Comparison of ENCODE assay signal across 9 cellular contexts in the genomic region with DNA sequence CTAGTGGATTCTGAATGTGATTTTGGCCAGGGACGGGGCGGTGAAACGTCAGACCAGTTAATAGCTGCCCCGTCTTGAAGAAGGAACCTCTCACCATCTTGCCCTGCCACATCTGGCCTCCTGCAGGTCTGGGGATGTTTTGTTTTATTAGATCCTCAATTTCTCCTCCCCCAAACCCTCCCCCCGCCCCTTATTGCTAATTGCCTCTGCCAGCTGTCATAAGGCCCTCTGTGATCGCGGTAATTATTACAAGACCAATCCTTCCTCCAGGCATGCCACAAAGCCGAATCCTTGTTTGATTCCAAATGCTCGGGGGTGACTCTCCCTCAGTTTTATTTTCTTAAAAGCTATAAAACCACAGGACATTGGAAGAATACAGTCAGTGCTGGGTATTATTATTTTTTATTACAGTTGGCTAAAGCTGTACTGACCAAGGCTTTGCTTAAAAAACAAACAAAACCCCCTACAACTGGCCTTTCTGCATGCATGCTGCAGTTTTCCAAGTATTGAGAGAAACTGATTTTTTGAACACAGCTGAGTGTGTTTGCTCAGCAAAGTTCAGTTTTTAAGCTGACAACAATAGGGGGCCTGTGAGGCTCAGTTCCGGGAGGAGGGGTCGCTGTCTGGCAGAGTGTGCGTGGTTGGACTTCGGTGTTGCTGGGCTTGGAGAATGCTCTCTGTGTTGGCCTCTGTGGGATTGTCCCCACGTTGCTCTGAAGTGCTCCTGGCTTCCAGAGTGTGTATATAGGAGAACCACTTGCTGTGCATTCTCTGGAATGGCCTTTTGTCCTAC. TPM values are rescaled to one million over a fixed set of nuclear protein-coding genes. Genes with fewer than 3 reads are reported as not detected.
DNase-seq lines count a peak whose midpoint lies in the region; ATAC-seq, FAIRE-seq and TF ChIP-seq lines count a peak whose summit lies in the region.
"Had no signal": no experiment of that assay in that cellular context is flagged by ENCODE, and none has a peak within 500 bp of the region (broad histone marks: within the 10 kb centered on the region; RNA-seq: fewer than 3 reads in every experiment).

No MANE protein-coding gene starts in this region.

- H3K9ac ChIP-seq in IMR-90 (ENCODE audit: low read depth, low read length) (peak overlapping the region; percentile 100), kidney (ENCODE audit: low read length in 2 of 2) (peak overlapping the region; percentile 54 to 89)

- TF ChIP-seq RAD21 in IMR-90 (IDR thresholded peaks at IDR 0.05; ENCODE audit: low read length): no peak

- H3K27me3 Mint-ChIP-seq in activated T-helper 17 cell treated with anti-CD3 and anti-CD28 coated beads, Interleukin-2, amount 50 U/mL, for 72 hours: no peaks in the 10 kb centered on the region

- TF ChIP-seq CTCF in IMR-90 (conservative IDR thresholded peaks at IDR 0.05; ENCODE audit: low read depth, low read length) (no peak), kidney (IDR thresholded peaks at IDR 0.05; ENCODE audit: borderline replicate concordance, extremely low read depth, insufficient read depth) (no peak)

- H3K27ac Mint-ChIP-seq in activated T-helper 17 cell treated with anti-CD3 and anti-CD28 coated beads, Interleukin-2, amount 50 U/mL, for 72 hours: peak overlapping the region; percentile 90

- no peak overlapping the region for H2AK9ac ChIP-seq in IMR-90 (replicated peaks; ENCODE audit: low read depth, low read length, poor library complexity)

- peak overlapping the region; percentile 34 to 54; a peak in 2 of 4 replicates for H4K8ac ChIP-seq in IMR-90 (ENCODE audit: low read depth in 2 of 2, low read length in 2 of 2)

- no peaks in the 10 kb centered on the region for H3K9me3 Mint-ChIP-seq in activated T-helper 17 cell treated with anti-CD3 and anti-CD28 coated beads, Interleukin-2, amount 50 U/mL, for 72 hours

- peak overlapping the region; percentile 97 for H3K4me3 Mint-ChIP-seq in activated T-helper 17 cell treated with anti-CD3 and anti-CD28 coated beads, Interleukin-2, amount 50 U/mL, for 72 hours

- peak overlapping the region; percentile 1 for H2AFZ ChIP-seq in IMR-90 (replicated peaks; ENCODE audit: low read length, poor library complexity)

- H3K4ac ChIP-seq in IMR-90 (ENCODE audit: low read depth, low read length): peak overlapping the region; percentile 88

- FAIRE-seq in kidney (lab: Jason Lieb, UNC): no peak
- FAIRE-seq: TTC549 had no signal

- H3K4me1 Mint-ChIP-seq in activated T-helper 17 cell treated with anti-CD3 and anti-CD28 coated beads, Interleukin-2, amount 50 U/mL, for 72 hours: peaks cover 25% of the 10 kb centered on the region

- peak; percentile 72 for DNase-seq in DMS 273 treated with DMSO at 0.1 percent for 48 hours (lab: John Stamatoyannopoulos, UW)
- peak; percentile 53 for DNase-seq in IMR-90
- DNase-seq in kidney: no peak
- peak; percentile 46 for DNase-seq in superior temporal gyrus (ENCODE audit: extremely low spot score)
- no peak for DNase-seq in activated effector memory CD4-positive, alpha-beta T cell treated with Interleukin-2 at 50 U/mL for 16 hours
- no peak for DNase-seq in stimulated activated CD4-positive, alpha-beta T cell treated with anti-CD3 and anti-CD28 coated beads, Interleukin-2, amount 100 ng/mL, for 24 hours
- DNase-seq in NCI-H2107 (lab: John Stamatoyannopoulos, UW): no peak

- H3K56ac ChIP-seq in IMR-90 (ENCODE audit: extremely low read depth, insufficient read depth, low read length): peak overlapping the region; percentile 72; the same call in 1 of the 2 replicates

- H3K4me1 ChIP-seq in IMR-90 (ENCODE audit: control insufficient read depth, insufficient read depth, low read length): peaks cover 25% of the 10 kb centered on the region
- peaks cover 25 to 31% of the 10 kb centered on the region in 2 donors for H3K4me1 ChIP-seq in kidney (ENCODE audit: control insufficient read depth in 1 of 2, insufficient read depth in 1 of 2, low read depth in 1 of 2, low read length in 2 of 2)

- no peak overlapping the region; the same call in 1 of the 2 replicates for H4K91ac ChIP-seq in IMR-90 (ENCODE audit: insufficient read depth, low read depth, low read length)

- H2BK15ac ChIP-seq in IMR-90 (ENCODE audit: low read depth, low read length): no peak overlapping the region

- peak overlapping the region; percentile 100 for H3K4me3 ChIP-seq in IMR-90 (ENCODE audit: insufficient read depth, low read depth, low read length)
- peak overlapping the region; percentile 64 to 78 for H3K4me3 ChIP-seq in kidney (ENCODE audit: low read length in 2 of 2)

- H3K9me3 ChIP-seq in IMR-90 (ENCODE audit: control insufficient read depth, insufficient read depth, low read length) (no peaks in the 10 kb centered on the region), kidney (ENCODE audit: control insufficient read depth in 1 of 2, low read length in 2 of 2) (no peaks in the 10 kb centered on the region)

- peaks cover 33 to 60% of the 10 kb centered on the region in 2 experiments for H3K79me1 ChIP-seq in IMR-90 (ENCODE audit: low read depth in 1 of 2, low read length in 2 of 2)

- H3K36me3 ChIP-seq in IMR-90 (ENCODE audit: control insufficient read depth, insufficient read depth, low read length): peaks cover 8% of the 10 kb centered on the region; the same call in 1 of the 2 replicates
- no peaks in the 10 kb centered on the region for H3K36me3 ChIP-seq in kidney (ENCODE audit: control insufficient read depth in 1 of 2, insufficient read depth in 2 of 2, low read length in 2 of 2)

- H3K23ac ChIP-seq in IMR-90 (ENCODE audit: low read depth, low read length): peak overlapping the region; percentile 19

- peak overlapping the region; percentile 80; the same call in 1 of the 2 replicates for H2BK120ac ChIP-seq in IMR-90 (ENCODE audit: low read depth, low read length)

- H4K20me1 ChIP-seq in IMR-90 (ENCODE audit: insufficient read depth, low read length): peaks cover 60% of the 10 kb centered on the region

- H3K9me1 ChIP-seq in IMR-90 (ENCODE audit: insufficient read depth, low read length): peaks cover 12% of the 10 kb centered on the region

- peak overlapping the region; percentile 93 for H3K27ac ChIP-seq in IMR-90 (ENCODE audit: insufficient read depth, low read length)
- peak overlapping the region in 1 of 2 donors; percentile 15 for H3K27ac ChIP-seq in kidney (ENCODE audit: low read depth in 2 of 2, low read length in 2 of 2)

- peak overlapping the region; percentile 98 for H3K18ac ChIP-seq in IMR-90 (ENCODE audit: low read depth, low read length)

- peaks cover 15% of the 10 kb centered on the region for H3K36me3 Mint-ChIP-seq in activated T-helper 17 cell treated with anti-CD3 and anti-CD28 coated beads, Interleukin-2, amount 50 U/mL, for 72 hours (ENCODE audit: low read depth)

- no peaks in the 10 kb centered on the region for H3K27me3 ChIP-seq in IMR-90 (ENCODE audit: control insufficient read depth, insufficient read depth, low read length)

- H2AK5ac ChIP-seq in IMR-90 (ENCODE audit: low read depth, low read length): peak overlapping the region; percentile 33

- intact Hi-C loops in IMR-90 (cut with micrococcal nuclease) (loop anchor here (1.0 to 10.0 kb wide), 6 partner anchors 77 to 427 kb away; no protein-coding TSS in a partner anchor), kidney (cut with DNase I) (loop anchor here (10.0 kb wide), 2 partner anchors 73 to 127 kb away; no protein-coding TSS in a partner anchor)

- WGBS in IMR-90 (ENCODE audit: extremely low coverage in 2 of 2, insufficient read length in 1 of 2), 2 experiments: no CpG with 5 or more reads among the region's 14 CpGs

- H2BK20ac ChIP-seq in IMR-90 (ENCODE audit: low read depth, low read length): no peak overlapping the region

- H4K5ac ChIP-seq in IMR-90 (ENCODE audit: low read depth, low read length): peak overlapping the region; percentile 18

- peak; percentile 91 for TF ChIP-seq POLR2A in IMR-90 (IDR thresholded peaks at IDR 0.05; ENCODE audit: low read depth, low read length)

- in situ Hi-C loops in IMR-90 (cut with MboI; ENCODE audit: low sequenced_read_pairs): loop anchor here (5.0 kb wide), 1 partner anchor 129 kb away; no protein-coding TSS in a partner anchor

- no peak overlapping the region for H2BK5ac ChIP-seq in IMR-90 (ENCODE audit: low read depth, low read length, poor library complexity, severe bottlenecking)

- no peak for ATAC-seq in IMR-90 (ENCODE audit: low read depth)
- no peak for ATAC-seq in activated T-helper 17 cell treated with anti-CD3 and anti-CD28 coated beads, Interleukin-2, amount 50 U/mL, for 72 hours (replicated peaks)

- peak overlapping the region; percentile 98 for H3K4me2 ChIP-seq in IMR-90 (ENCODE audit: low read depth, low read length)

- dilution Hi-C loops in IMR-90 (cut with HindIII; ENCODE audit: low sequenced_read_pairs, unreplicated experiment): no loop called here

- POLR2A ChIA-PET in IMR-90 (lab: Charles Lee; ENCODE audit: unreplicated experiment): interaction anchor here (0.9 kb wide), 1 partner anchor 9 kb away, joined by 3 read pairs; no protein-coding TSS in a partner anchor

- CTCF ChIA-PET in IMR-90 (lab: Yijun Ruan, JAX): interaction anchor here (0.7 to 0.9 kb wide), 2 partner anchors 73 to 102 kb away, joined by 3 to 5 read pairs; no protein-coding TSS in a partner anchor

- BruUV-seq in IMR-90 (replicated peaks; lab: Mats Ljungman, UMichigan): TSS peak; percentile 15

- peak overlapping the region; percentile 82 for H3K14ac ChIP-seq in IMR-90 (replicated peaks; ENCODE audit: low read depth, low read length)

TF ChIP-seq in IMR-90, 13 proteins besides CTCF, POLR2A, EP300 and RAD21:
- TF ChIP-seq CHD1 (IDR thresholded peaks at IDR 0.05; ENCODE audit: low read depth, low read length) (no peak; the same call in 1 of the 2 replicates), RFX5 (IDR thresholded peaks at IDR 0.05; ENCODE audit: low read depth, low read length) (no peak), NFE2L2 (IDR thresholded peaks at IDR 0.05; ENCODE audit: low read depth, low read length) (no peak), CEBPB (IDR thresholded peaks at IDR 0.05; ENCODE audit: low read depth, low read length) (no peak)

RNA-seq across cellular contexts. Expression of a gene that starts 1.7 kb away (rescaled TPM):
- total RNA-seq in IMR-90 (2012; rRNA removed): 8.9 and 12.5 TPM in 2 replicates
- 19.5 and 21.9 TPM in 2 replicates for polyA plus RNA-seq in IMR-90 (2012; rRNA removed)
- 12.2 and 18.8 TPM in 2 replicates for polyA plus RNA-seq in IMR-90 (2012; cell fraction: cytosol; rRNA removed)
- 83.2 and 123 TPM in 2 replicates for polyA plus RNA-seq in IMR-90 (2012; cell fraction: nucleus; rRNA removed; ENCODE audit: low replicate concordance)
- 10 to 100 TPM; 46.1 to 52.6 TPM for total RNA-seq in activated T-helper 17 cell treated with anti-CD3 and anti-CD28 coated beads, Interleukin-2, amount 50 U/mL, for 72 hours
- total RNA-seq in kidney: 97.3 TPM
- 11.7 TPM for polyA plus RNA-seq in kidney (ENCODE audit: insufficient read depth, low read depth, low replicate concordance)

Comparison
In these comparisons a context has a peak if more than half of its experiments do, and no peak if none do; other contexts are left out.
1. DNase-seq: peak in DMS 273 treated with DMSO at 0.1 percent for 48 hours (single experiment), IMR-90 (single experiment) and superior temporal gyrus (single experiment); none in kidney (single experiment), activated effector memory CD4-positive, alpha-beta T cell treated with Interleukin-2 at 50 U/mL for 16 hours (single experiment), stimulated activated CD4-positive, alpha-beta T cell treated with anti-CD3 and anti-CD28 coated beads, Interleukin-2, amount 100 ng/mL, for 24 hours (0 of 2) and NCI-H2107 (single experiment).